Comparison of ENCODE assay signal across 27 cellular contexts in the genomic region with DNA sequence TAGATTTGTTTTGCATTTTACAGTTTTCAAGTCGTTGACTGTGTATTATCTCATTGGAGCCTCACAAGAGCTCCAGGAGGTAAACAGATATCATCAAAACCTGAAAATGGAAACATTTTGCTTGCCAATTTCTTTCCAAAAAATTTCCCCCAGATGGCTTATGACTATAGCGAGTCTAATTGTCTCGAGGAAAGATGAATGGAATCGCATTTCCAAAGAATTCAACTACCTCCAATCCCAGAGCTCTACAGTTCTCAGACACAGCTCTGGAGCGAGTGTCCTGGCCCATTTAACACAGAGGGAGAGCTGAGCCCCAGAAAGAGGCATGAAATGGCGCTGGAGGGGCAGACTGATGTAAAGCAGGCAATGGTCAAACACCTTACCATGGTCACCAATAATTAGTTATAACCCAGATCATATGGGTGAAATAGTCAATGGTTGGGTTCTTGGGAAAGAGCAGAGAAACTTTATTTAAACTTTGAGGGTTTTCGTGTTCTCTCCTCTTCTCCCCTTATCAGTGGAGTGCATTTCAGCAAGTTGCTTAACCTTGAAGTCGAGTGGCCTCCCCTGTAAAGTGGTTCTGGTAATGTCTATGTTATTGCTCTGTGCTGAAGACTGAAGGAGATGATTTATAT.
DNase-seq lines count a peak whose midpoint lies in the region; ATAC-seq and TF ChIP-seq lines count a peak whose summit lies in the region.
"Had no signal": no experiment of that assay in that cellular context is flagged by ENCODE, and none has a peak within 500 bp of the region (broad histone marks: within the 10 kb centered on the region; RNA-seq: fewer than 3 reads in every experiment).

No MANE protein-coding gene starts in this region.

- H3K9me3 ChIP-seq in lower lobe of right lung, result no peaks in the 10 kb centered on the region
- H3K9me3 ChIP-seq: adrenal gland, SJCRH30, suprapubic skin had no signal

- no peaks in the 10 kb centered on the region for H3K27me3 Mint-ChIP-seq in activated naive CD4-positive, alpha-beta T cell treated with anti-CD3 and anti-CD28 coated beads, Interleukin-2, amount 10 ng/mL, durations not matched to agents 7 days and 5 days

- TF ChIP-seq CTCF in lower lobe of right lung (IDR thresholded peaks at IDR 0.05), result no peak

- no peaks in the 10 kb centered on the region for H3K4me1 ChIP-seq in lower lobe of right lung
- H3K4me1 ChIP-seq: adrenal gland, suprapubic skin had no signal

- no peaks in the 10 kb centered on the region for H3K36me3 Mint-ChIP-seq in activated naive CD4-positive, alpha-beta T cell treated with anti-CD3 and anti-CD28 coated beads, Interleukin-2, amount 10 ng/mL, durations not matched to agents 7 days and 5 days
- H3K36me3 Mint-ChIP-seq: brain; CD14-positive monocyte; naive thymus-derived CD4-positive, alpha-beta T cell; T-cell had no signal

- H3K27ac Mint-ChIP-seq in activated naive CD4-positive, alpha-beta T cell treated with anti-CD3 and anti-CD28 coated beads, Interleukin-2, amount 10 ng/mL, durations not matched to agents 7 days and 5 days, result no peak overlapping the region
- H3K27ac Mint-ChIP-seq: activated T-cell treated with anti-CD3 and anti-CD28 coated beads, Interleukin-2, amount 50 U/mL, for 72 hours; CD14-positive monocyte; naive thymus-derived CD4-positive, alpha-beta T cell; T-cell had no signal

- ATAC-seq in lower lobe of right lung (peak; percentile 70 to 86), HG02840 (IDR thresholded peaks at IDR 0.05; ENCODE audit: low FRiP score, unreplicated experiment) (no peak)
- ATAC-seq: activated T-cell treated with anti-CD3 and anti-CD28 coated beads, Interleukin-2, amount 50 U/mL, for 72 hours; left ventricle myocardium superior; naive thymus-derived CD4-positive, alpha-beta T cell; T-cell had no signal

- H3K27me3 ChIP-seq in lower lobe of right lung (ENCODE audit: low read depth), result no peaks in the 10 kb centered on the region
- H3K27me3 ChIP-seq: adrenal gland, SJCRH30, suprapubic skin had no signal

- in situ Hi-C loops in G401 (cut with HindIII; ENCODE audit: low sequenced_read_pairs), result no loop called here

- H3K9me3 Mint-ChIP-seq in activated naive CD4-positive, alpha-beta T cell treated with anti-CD3 and anti-CD28 coated beads, Interleukin-2, amount 10 ng/mL, durations not matched to agents 7 days and 5 days, result no peaks in the 10 kb centered on the region
- H3K9me3 Mint-ChIP-seq: activated T-cell treated with anti-CD3 and anti-CD28 coated beads, Interleukin-2, amount 50 U/mL, for 72 hours; brain; naive thymus-derived CD4-positive, alpha-beta T cell; T-cell had no signal

- no peak overlapping the region for H3K27ac ChIP-seq in lower lobe of right lung
- H3K27ac ChIP-seq: adrenal gland, GM23248, SJCRH30, suprapubic skin had no signal

- DNase-seq in G401 (ENCODE audit: low spot score) (peak; percentile 60), NCI-H1105 treated with DMSO at 0.1 percent for 48 hours (lab: John Stamatoyannopoulos, UW) (peak; percentile 43), NCI-H446 (lab: John Stamatoyannopoulos, UW) (peak; percentile 100), lower lobe of right lung (no peak), DMS53 (lab: John Stamatoyannopoulos, UW) (no peak)
- DNase-seq in activated naive CD4-positive, alpha-beta T cell treated with anti-CD3 and anti-CD28 coated beads, Interleukin-2, amount 10 ng/mL, durations not matched to agents 7 days and 5 days, result no peak
- DNase-seq: activated CD4-positive, alpha-beta T cell treated with anti-CD3 and anti-CD28 coated beads, Interleukin-2, amount 50 U/mL, for 4 hours; activated CD4-positive, CD25-positive, alpha-beta regulatory T cell; activated naive CD4-positive, alpha-beta T cell treated with Interleukin-2 at 50 U/mL for 16 hours; activated T-cell treated with anti-CD3 and anti-CD28 coated beads, Interleukin-2, amount 50 U/mL, for 72 hours; adrenal gland; Calu3; EL; GM23248; IMR-90; left ventricle myocardium superior; midbrain; naive thymus-derived CD4-positive, alpha-beta T cell; NCI-H2227 treated with DMSO at 0.1 percent for 48 hours; occipital lobe; SJCRH30; stimulated activated naive CD4-positive, alpha-beta T cell; T-cell had no signal

- intact Hi-C loops in lower lobe of right lung (cut with DNase I), result no loop called here

- no peaks in the 10 kb centered on the region for H3K36me3 ChIP-seq in lower lobe of right lung
- H3K36me3 ChIP-seq: adrenal gland, SJCRH30, suprapubic skin had no signal

- no peaks in the 10 kb centered on the region for H3K4me1 Mint-ChIP-seq in activated naive CD4-positive, alpha-beta T cell treated with anti-CD3 and anti-CD28 coated beads, Interleukin-2, amount 10 ng/mL, durations not matched to agents 7 days and 5 days
- H3K4me1 Mint-ChIP-seq: CD14-positive monocyte; naive thymus-derived CD4-positive, alpha-beta T cell; T-cell had no signal

- no peak overlapping the region for H3K4me3 Mint-ChIP-seq in activated naive CD4-positive, alpha-beta T cell treated with anti-CD3 and anti-CD28 coated beads, Interleukin-2, amount 10 ng/mL, durations not matched to agents 7 days and 5 days
- H3K4me3 Mint-ChIP-seq: activated T-cell treated with anti-CD3 and anti-CD28 coated beads, Interleukin-2, amount 50 U/mL, for 72 hours; brain; CD14-positive monocyte; naive thymus-derived CD4-positive, alpha-beta T cell; T-cell had no signal

- H3K4me3 ChIP-seq in lower lobe of right lung, result no peak overlapping the region
- H3K4me3 ChIP-seq: adrenal gland, GM23248, SJCRH30, suprapubic skin had no signal

- CTCF ChIA-PET in activated naive CD4-positive, alpha-beta T cell treated with anti-CD3 and anti-CD28 coated beads, Interleukin-2, amount 10 ng/mL, durations not matched to agents 7 days and 5 days (lab: Charles Lee), result no interaction called here

Comparison
In these comparisons a context has a peak if more than half of its experiments do, and no peak if none do; other contexts are left out.
1. DNase-seq: peak in G401 (single experiment), NCI-H1105 treated with DMSO at 0.1 percent for 48 hours (single experiment) and NCI-H446 (2 of 2); none in lower lobe of right lung (single experiment), activated naive CD4-positive, alpha-beta T cell treated with anti-CD3 and anti-CD28 coated beads, Interleukin-2, amount 10 ng/mL, durations not matched to agents 7 days and 5 days (single experiment) and DMS53 (single experiment).